8 cellular contexts compared by ENCODE assay signal in the genomic region with DNA sequence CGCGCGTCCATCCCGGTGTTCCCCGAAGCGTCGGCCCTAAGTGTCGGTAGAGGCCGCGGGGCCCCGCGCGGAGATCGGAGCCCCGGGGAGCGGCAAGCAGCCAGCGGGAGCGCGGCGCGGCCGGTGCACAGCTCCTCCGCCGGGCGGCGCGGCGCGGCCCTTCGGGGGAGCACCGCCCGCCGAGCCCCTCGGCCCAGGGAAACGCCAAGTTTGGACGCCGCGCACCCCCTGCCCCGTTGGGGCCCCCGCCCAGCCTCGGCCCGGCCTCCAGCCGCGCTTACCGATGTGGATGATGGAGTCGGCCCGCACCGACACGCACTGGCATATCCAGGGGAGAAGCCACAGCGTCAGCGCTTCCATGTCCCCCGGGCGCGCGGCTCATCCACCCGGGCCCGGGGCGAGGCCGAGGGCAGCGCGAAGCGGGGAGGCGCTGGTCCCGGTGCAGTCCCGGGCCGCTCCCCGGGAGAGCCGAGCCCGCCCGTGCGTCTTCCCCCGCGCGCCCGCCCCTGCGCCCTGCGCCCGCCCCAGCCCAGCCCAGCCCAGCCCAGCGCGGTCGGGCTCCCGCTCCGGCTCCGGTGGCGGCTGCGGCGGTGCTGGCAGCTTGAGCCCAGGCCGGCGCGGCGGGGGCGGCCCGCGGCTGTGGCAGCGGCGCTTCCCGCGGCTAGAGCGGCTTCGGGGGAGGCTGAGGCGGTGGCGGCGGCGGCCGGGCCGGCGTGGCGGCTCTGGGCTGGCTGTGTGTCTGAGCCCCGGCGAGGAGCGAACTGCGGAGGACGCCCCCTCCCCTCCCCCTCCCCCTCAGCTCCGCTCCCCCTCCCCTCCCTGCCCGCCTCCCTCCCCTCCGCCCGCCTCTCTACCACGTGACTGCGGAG. TPM values are rescaled to one million over a fixed set of nuclear protein-coding genes. Genes with fewer than 3 reads are reported as not detected.
DNase-seq lines count a peak whose midpoint lies in the region; ATAC-seq lines count a peak whose summit lies in the region.
"Had no signal": no experiment of that assay in that cellular context is flagged by ENCODE, and none has a peak within 500 bp of the region (broad histone marks: within the 10 kb centered on the region; RNA-seq: fewer than 3 reads in every experiment).

A gene (minus strand): TSS at position 763 of the 869 bp plus-strand sequence.

- H3K4me3 Mint-ChIP-seq in activated CD8-positive, alpha-beta T cell treated with anti-CD3 and anti-CD28 coated beads, Interleukin-2, amount 10 ng/mL, durations not matched to agents 7 days and 5 days = no peak within 1 kb of the TSS

- H3K27me3 Mint-ChIP-seq in activated CD8-positive, alpha-beta T cell treated with anti-CD3 and anti-CD28 coated beads, Interleukin-2, amount 10 ng/mL, durations not matched to agents 7 days and 5 days (ENCODE audit: low read depth) = peaks cover 71% of the 10 kb centered on the region

- peaks cover 8% of the 10 kb centered on the region for H3K4me1 Mint-ChIP-seq in activated CD8-positive, alpha-beta T cell treated with anti-CD3 and anti-CD28 coated beads, Interleukin-2, amount 10 ng/mL, durations not matched to agents 7 days and 5 days (ENCODE audit: low read depth)

- intact Hi-C loops in head of caudate nucleus (cut with DNase I) = loop anchor here (10.0 kb wide), 1 partner anchor 261 kb away; no protein-coding TSS in a partner anchor

- CTCF ChIA-PET in activated CD8-positive, alpha-beta T cell treated with anti-CD3 and anti-CD28 coated beads, Interleukin-2, amount 10 ng/mL, durations not matched to agents 7 days and 5 days (lab: Charles Lee) = no interaction called here

- peak within 1 kb of the TSS; percentile 29 for H3K27ac Mint-ChIP-seq in activated CD8-positive, alpha-beta T cell treated with anti-CD3 and anti-CD28 coated beads, Interleukin-2, amount 10 ng/mL, durations not matched to agents 7 days and 5 days

- ATAC-seq in GM18498 (IDR thresholded peaks at IDR 0.05; ENCODE audit: unreplicated experiment) (peak; percentile 32), HG03432 (IDR thresholded peaks at IDR 0.05; ENCODE audit: unreplicated experiment) (peak; percentile 34), HG02870 (IDR thresholded peaks at IDR 0.05; ENCODE audit: unreplicated experiment) (no peak)
- peak; percentile 22 for ATAC-seq in activated CD8-positive, alpha-beta T cell treated with anti-CD3 and anti-CD28 coated beads, Interleukin-2, amount 10 ng/mL, durations not matched to agents 7 days and 5 days

- DNase-seq in activated CD8-positive, alpha-beta T cell treated with anti-CD3 and anti-CD28 coated beads, Interleukin-2, amount 10 ng/mL, durations not matched to agents 7 days and 5 days = no peak
- DNase-seq in head of caudate nucleus (peak; percentile 17 to 92 (median 82)), nucleus accumbens (lab: John Stamatoyannopoulos, UW) (peak in 50 of 56 donors; percentile 49 to 94 (median 76))
- DNase-seq in stimulated activated naive CD4-positive, alpha-beta T cell treated with Interleukin-2 at 50 U/mL for 16 hours (lab: John Stamatoyannopoulos, UW) = no peak

- H3K9me3 Mint-ChIP-seq in activated CD8-positive, alpha-beta T cell treated with anti-CD3 and anti-CD28 coated beads, Interleukin-2, amount 10 ng/mL, durations not matched to agents 7 days and 5 days (ENCODE audit: insufficient read depth) = no peaks in the 10 kb centered on the region

- POLR2A ChIA-PET in activated CD8-positive, alpha-beta T cell treated with anti-CD3 and anti-CD28 coated beads, Interleukin-2, amount 10 ng/mL, durations not matched to agents 7 days and 5 days (lab: Charles Lee) = no interaction called here

- H3K36me3 Mint-ChIP-seq in activated CD8-positive, alpha-beta T cell treated with anti-CD3 and anti-CD28 coated beads, Interleukin-2, amount 10 ng/mL, durations not matched to agents 7 days and 5 days (ENCODE audit: low read depth) = peaks cover 2% of the 10 kb centered on the region

RNA-seq across cellular contexts. Expression of the gene that starts here (rescaled TPM):
- total RNA-seq in activated CD8-positive, alpha-beta T cell treated with anti-CD3 and anti-CD28 coated beads, Interleukin-2, amount 10 ng/mL, durations not matched to agents 7 days and 5 days = not detected
- total RNA-seq: T-helper 2 cell treated with Interferon-gamma antibody and Interleukin-4, amounts not matched to agents 100 ng/mL and 5 ng/mL, for 36 hours had no signal

Comparison
In these comparisons a context has a peak if more than half of its experiments do, and no peak if none do; other contexts are left out.
1. Peak in ATAC-seq in activated CD8-positive, alpha-beta T cell treated with anti-CD3 and anti-CD28 coated beads, Interleukin-2, amount 10 ng/mL, durations not matched to agents 7 days and 5 days; RNA of the gene not detected or under 1 TPM.
2. DNase-seq: peak in head of caudate nucleus (42 of 42) and nucleus accumbens (50 of 56); none in activated CD8-positive, alpha-beta T cell treated with anti-CD3 and anti-CD28 coated beads, Interleukin-2, amount 10 ng/mL, durations not matched to agents 7 days and 5 days (single experiment) and stimulated activated naive CD4-positive, alpha-beta T cell treated with Interleukin-2 at 50 U/mL for 16 hours (single experiment).